ENCODE assay signal across 22 cellular contexts in genomic region chrX:112877771-112878173, GRCh38. TPM values are rescaled to one million over a fixed set of nuclear protein-coding genes. Genes with fewer than 3 reads are reported as not detected.
A peak's percentile ranks its signal among the peaks of the same experiment; 100 is the strongest.
DNase-seq lines count a peak whose midpoint lies in the region; ATAC-seq lines count a peak whose summit lies in the region.
"Had no signal": no experiment of that assay in that cellular context is flagged by ENCODE, and none has a peak within 500 bp of the region (broad histone marks: within the 10 kb centered on the region; RNA-seq: fewer than 3 reads in every experiment).

No MANE protein-coding gene starts in this region.

- H2AFZ ChIP-seq in neuronal stem cell (ENCODE audit: low read length) = peak overlapping the region; percentile 2

- WGBS in neuronal stem cell (ENCODE audit: extremely low coverage in 2 of 2, insufficient read length in 2 of 2, insufficient replicate concordance in 1 of 2), 2 donors = no CpG with 5 or more reads among the region's 3 CpGs

- no peak overlapping the region for H3K27ac ChIP-seq in neuronal stem cell (replicated peaks; ENCODE audit: low read length)
- H3K27ac ChIP-seq: heart right ventricle, spleen, uterus had no signal

- peaks cover 0 to 9% of the 10 kb centered on the region in 2 donors for H3K4me1 ChIP-seq in neuronal stem cell (ENCODE audit: control insufficient read depth in 2 of 2, insufficient read depth in 1 of 2, low read depth in 1 of 2, low read length in 2 of 2)
- H3K4me1 ChIP-seq: heart right ventricle, spleen, uterus had no signal

- no peak overlapping the region for H3K23ac ChIP-seq in neuronal stem cell (ENCODE audit: low read depth, low read length, poor library complexity)

- H2BK12ac ChIP-seq in neuronal stem cell (ENCODE audit: low read length) = no peak overlapping the region

- no peak overlapping the region for H2BK15ac ChIP-seq in neuronal stem cell (ENCODE audit: low read length)

- no peak overlapping the region for H2BK5ac ChIP-seq in neuronal stem cell (ENCODE audit: low read length)

- DNase-seq in NCI-H748 (lab: John Stamatoyannopoulos, UW; ENCODE audit: unreplicated experiment) (peak; percentile 9), NCI-H748 treated with DMSO at 0.1 percent for 48 hours (lab: John Stamatoyannopoulos, UW) (no peak), neuronal stem cell (ENCODE audit: low spot score) (no peak), MV-4-11 (lab: John Stamatoyannopoulos, UW) (no peak), RPMI8226 (no peak), NCI-H345 treated with DMSO at 0.1 percent for 48 hours (lab: John Stamatoyannopoulos, UW; ENCODE audit: unreplicated experiment) (no peak)
- DNase-seq: 8988T; activated CD4-positive, alpha-beta T cell treated with anti-CD3 and anti-CD28 coated beads for 36 hours; activated naive CD8-positive, alpha-beta T cell treated with anti-CD3 and anti-CD28 coated beads, Interleukin-2, amount 10 ng/mL, durations not matched to agents 7 days and 5 days; Calu3; heart right ventricle; left ventricle myocardium superior; mucosa of descending colon; NCI-H1694 treated with DMSO at 0.1 percent for 48 hours; NCI-H2227 treated with DMSO at 0.1 percent for 48 hours; nucleus accumbens; spleen; stimulated activated CD4-positive, alpha-beta T cell treated with anti-CD3 and anti-CD28 coated beads, Interleukin-4, amount 100 ng/mL, for 4 hours; substantia nigra; uterus had no signal

- H3K36me3 ChIP-seq in neuronal stem cell (replicated peaks in 1 of 2; ENCODE audit: control insufficient read depth in 2 of 2, insufficient read depth in 2 of 2, low read length in 2 of 2) = no peaks in the 10 kb centered on the region
- H3K36me3 ChIP-seq: heart right ventricle, spleen, uterus had no signal

- H3K9me3 ChIP-seq in neuronal stem cell (replicated peaks in 1 of 2; ENCODE audit: control insufficient read depth in 2 of 2, insufficient read depth in 1 of 2, low read depth in 1 of 2, low read length in 2 of 2) = no peaks in the 10 kb centered on the region
- H3K9me3 ChIP-seq: heart right ventricle, mucosa of descending colon, spleen, uterus had no signal

- H3K27me3 ChIP-seq in neuronal stem cell (ENCODE audit: control insufficient read depth in 3 of 3, insufficient read depth in 3 of 3, low read depth in 1 of 3, low read length in 3 of 3) = no peaks in the 10 kb centered on the region
- H3K27me3 ChIP-seq: spleen, uterus had no signal

- H4K8ac ChIP-seq in neuronal stem cell (ENCODE audit: low read depth, low read length) = no peak overlapping the region

- no peak overlapping the region for H3K18ac ChIP-seq in neuronal stem cell (ENCODE audit: low read length)

- H2BK120ac ChIP-seq in neuronal stem cell (ENCODE audit: low read depth, low read length) = no peak overlapping the region

- no peak overlapping the region for H3K4me2 ChIP-seq in neuronal stem cell (ENCODE audit: insufficient read depth, low read length, poor library complexity, severe bottlenecking)

- no peak overlapping the region for H3K4me3 ChIP-seq in neuronal stem cell (ENCODE audit: low read length in 2 of 2)
- H3K4me3 ChIP-seq: heart right ventricle, mucosa of descending colon, spleen, uterus had no signal

- no peak overlapping the region for H4K91ac ChIP-seq in neuronal stem cell (ENCODE audit: low read depth, low read length, poor library complexity)

- H3K9ac ChIP-seq in neuronal stem cell (ENCODE audit: low read depth, low read length, poor library complexity) = no peak overlapping the region

- no peak overlapping the region for H3K4ac ChIP-seq in neuronal stem cell (ENCODE audit: low read length)

- no peak overlapping the region for H2AK5ac ChIP-seq in neuronal stem cell (ENCODE audit: low read depth, low read length)

- no peak overlapping the region for H3K14ac ChIP-seq in neuronal stem cell (ENCODE audit: low read length)

- peak; percentile 65 for ATAC-seq in HG02870 (IDR thresholded peaks at IDR 0.05; ENCODE audit: unreplicated experiment)
- peak; percentile 43 for ATAC-seq in HG03565 (IDR thresholded peaks at IDR 0.05; ENCODE audit: unreplicated experiment)
- ATAC-seq: activated CD4-positive, alpha-beta T cell treated with anti-CD3 and anti-CD28 coated beads for 36 hours; heart right ventricle; left ventricle myocardium superior; mucosa of descending colon had no signal

- H3K79me1 ChIP-seq in neuronal stem cell (ENCODE audit: low read depth, low read length) = no peaks in the 10 kb centered on the region

RNA-seq across cellular contexts. Expression of gene AMOT, which starts 37.1 kb away (rescaled TPM):
- polyA plus RNA-seq in neuronal stem cell (2013, experiment 1 of 2) = 3.0 TPM
- 3.3 TPM for polyA plus RNA-seq in neuronal stem cell (2013, experiment 2 of 2)
